Comparison of ENCODE assay signal across 18 cellular contexts in the genomic region with DNA sequence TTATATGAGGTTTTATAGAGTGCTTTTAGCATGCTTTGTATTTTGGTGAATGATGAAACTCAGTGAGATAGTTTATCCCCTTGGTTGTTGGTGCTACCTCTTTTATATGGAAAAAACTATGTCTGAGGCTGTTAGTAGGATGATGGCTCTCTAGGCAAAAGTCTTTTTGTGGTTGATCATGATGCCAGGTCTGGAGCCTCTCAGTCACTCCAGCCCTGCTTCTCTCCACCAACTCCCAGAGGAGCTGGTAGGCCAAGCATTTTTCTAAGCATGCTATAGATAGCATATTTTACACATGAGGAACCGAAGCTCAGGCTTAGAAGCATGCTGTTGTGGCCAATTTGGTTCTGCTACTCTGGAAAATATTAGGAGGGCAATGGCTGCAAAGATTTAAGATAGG.
DNase-seq lines count a peak whose midpoint lies in the region; ATAC-seq and TF ChIP-seq lines count a peak whose summit lies in the region.
"Had no signal": no experiment of that assay in that cellular context is flagged by ENCODE, and none has a peak within 500 bp of the region (broad histone marks: within the 10 kb centered on the region; RNA-seq: fewer than 3 reads in every experiment).

No MANE protein-coding gene starts in this region.

- H3K4me3 ChIP-seq in MG63: no peak overlapping the region
- no peak overlapping the region for H3K4me3 ChIP-seq in left lung
- H3K4me3 ChIP-seq: PC-9, SK-N-MC had no signal

- DNase-seq in EH (ENCODE audit: low read depth) (peak; percentile 77), MG63 (peak; percentile 4), dedifferentiated amniotic fluid mesenchymal stem cell (ENCODE audit: extremely low spot score) (peak; percentile 65), D341Med (ENCODE audit: low spot score) (no peak), foreskin keratinocyte (no peak), left lung (no peak), COR-L47 (lab: John Stamatoyannopoulos, UW) (no peak)
- DNase-seq: Calu3; DMS79 treated with DMSO at 0.1 percent for 48 hours; GF-D8; Karpas-422; NCI-H1048; NCI-H345; NCI-H69; NK-92 treated with Interleukin-12 subunit alpha and Interleukin-12 subunit beta, amount 100 ng/mL, for 24 hours; PC-9; T-cell had no signal

- H3K4me1 ChIP-seq in foreskin keratinocyte: no peaks in the 10 kb centered on the region
- H3K4me1 ChIP-seq in left lung: no peaks in the 10 kb centered on the region

- ATAC-seq in foreskin keratinocyte: no peak
- no peak for ATAC-seq in left lung
- ATAC-seq: T-cell had no signal

- H3K27ac ChIP-seq in foreskin keratinocyte (no peak overlapping the region), left lung (no peak overlapping the region)
- H3K27ac ChIP-seq: PC-9, SK-N-MC had no signal

- intact Hi-C loops in left lung (cut with DNase I): no loop called here

- H3K9me3 ChIP-seq in MG63 (no peaks in the 10 kb centered on the region), left lung (no peaks in the 10 kb centered on the region)

- TF ChIP-seq CTCF in foreskin keratinocyte (conservative IDR thresholded peaks at IDR 0.05): no peak
- no peak for TF ChIP-seq CTCF in left lung (IDR thresholded peaks at IDR 0.05)

- H3K36me3 ChIP-seq in MG63 (peaks cover 38% of the 10 kb centered on the region), left lung (no peaks in the 10 kb centered on the region)

- no peaks in the 10 kb centered on the region for H3K27me3 ChIP-seq in MG63
- no peaks in the 10 kb centered on the region for H3K27me3 ChIP-seq in foreskin keratinocyte
- no peaks in the 10 kb centered on the region for H3K27me3 ChIP-seq in left lung

Comparison
In these comparisons a context has a peak if more than half of its experiments do, and no peak if none do; other contexts are left out.
1. DNase-seq: peak in EH (single experiment), MG63 (single experiment) and dedifferentiated amniotic fluid mesenchymal stem cell (single experiment); none in D341Med (single experiment), foreskin keratinocyte (0 of 2), left lung (0 of 2) and COR-L47 (single experiment).